In the genomic region with DNA sequence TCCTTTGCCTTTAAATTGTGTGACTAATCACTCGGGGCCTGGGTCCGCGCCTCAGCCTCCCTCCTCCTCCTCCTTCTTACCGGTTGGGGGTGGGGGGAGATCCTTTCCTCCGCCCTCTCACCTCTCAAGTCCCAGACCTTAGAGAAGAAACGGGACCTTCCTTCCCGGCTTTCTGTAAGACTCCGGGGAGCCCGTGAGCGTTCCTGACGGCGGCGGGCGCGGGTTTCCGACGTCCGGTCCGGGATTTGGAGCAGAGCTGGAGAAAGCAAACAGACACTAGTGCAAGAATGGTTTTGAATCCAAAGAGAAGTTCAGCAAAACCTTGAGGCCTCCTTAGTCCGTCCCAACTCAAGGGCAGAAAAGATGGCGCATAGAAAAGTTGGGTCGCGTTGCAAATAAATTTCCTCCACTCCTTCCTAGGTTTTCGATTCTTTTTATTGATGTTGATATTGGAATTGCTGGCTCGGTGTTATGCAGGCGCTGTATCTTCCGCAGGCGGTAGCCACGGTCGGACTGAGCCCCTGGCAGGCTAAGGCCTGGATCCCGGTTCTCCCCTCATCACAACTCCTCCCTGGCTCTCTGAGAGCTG, we compare ENCODE assay signal across 11 cellular contexts. TPM values are rescaled to one million over a fixed set of nuclear protein-coding genes. Genes with fewer than 3 reads are reported as not detected.
DNase-seq lines count a peak whose midpoint lies in the region; ATAC-seq and FAIRE-seq lines count a peak whose summit lies in the region.
"Had no signal": no experiment of that assay in that cellular context is flagged by ENCODE, and none has a peak within 500 bp of the region (broad histone marks: within the 10 kb centered on the region; RNA-seq: fewer than 3 reads in every experiment).

No MANE protein-coding gene starts in this region.

- no peak for ATAC-seq in activated T-cell treated with anti-CD3 and anti-CD28 coated beads, Interleukin-2, amount 50 U/mL, for 72 hours (replicated peaks in 1 of 2)
- ATAC-seq in stimulated activated naive CD8-positive, alpha-beta T cell treated with anti-CD3 and anti-CD28 coated beads, Interleukin-15, amount 100 ng/mL, for 72 hours = no peak
- ATAC-seq in GM18907 (IDR thresholded peaks at IDR 0.05; ENCODE audit: unreplicated experiment) = no peak
- ATAC-seq in HG02763 (IDR thresholded peaks at IDR 0.05; ENCODE audit: unreplicated experiment) = no peak

- no peak for DNase-seq in activated naive CD4-positive, alpha-beta T cell treated with Interleukin-2 at 50 U/mL for 16 hours
- no peak for DNase-seq in activated T-cell treated with anti-CD3 and anti-CD28 coated beads, Interleukin-2, amount 50 U/mL, for 72 hours
- peak; percentile 31 for DNase-seq in iPS-NIHi11 (ENCODE audit: low spot score)
- DNase-seq in stimulated activated naive CD8-positive, alpha-beta T cell treated with anti-CD3 and anti-CD28 coated beads, Interleukin-15, amount 100 ng/mL, for 72 hours = no peak
- DNase-seq in GM19239 (ENCODE audit: insufficient read length, low spot score) = no peak
- DNase-seq: hippocampal formation, NCI-H187, occipital lobe had no signal

- no peaks in the 10 kb centered on the region for H3K36me3 Mint-ChIP-seq in activated naive CD4-positive, alpha-beta T cell treated with anti-CD3 and anti-CD28 coated beads, Interleukin-2, amount 50 U/mL, for 24 hours
- H3K36me3 Mint-ChIP-seq in activated T-cell treated with anti-CD3 and anti-CD28 coated beads, Interleukin-2, amount 50 U/mL, for 72 hours (ENCODE audit: insufficient read depth in 2 of 2) = no peaks in the 10 kb centered on the region

- no peaks in the 10 kb centered on the region for H3K9me3 Mint-ChIP-seq in activated naive CD4-positive, alpha-beta T cell treated with anti-CD3 and anti-CD28 coated beads, Interleukin-2, amount 50 U/mL, for 24 hours
- H3K9me3 Mint-ChIP-seq in activated T-cell treated with anti-CD3 and anti-CD28 coated beads, Interleukin-2, amount 50 U/mL, for 72 hours = no peaks in the 10 kb centered on the region
- H3K9me3 Mint-ChIP-seq in stimulated activated naive CD8-positive, alpha-beta T cell treated with anti-CD3 and anti-CD28 coated beads, Interleukin-15, amount 100 ng/mL, for 72 hours = no peaks in the 10 kb centered on the region

- H3K4me3 Mint-ChIP-seq in activated naive CD4-positive, alpha-beta T cell treated with anti-CD3 and anti-CD28 coated beads, Interleukin-2, amount 50 U/mL, for 24 hours = peak overlapping the region; percentile 47
- H3K4me3 Mint-ChIP-seq in activated T-cell treated with anti-CD3 and anti-CD28 coated beads, Interleukin-2, amount 50 U/mL, for 72 hours = peak overlapping the region; percentile 84 to 88
- H3K4me3 Mint-ChIP-seq in stimulated activated naive CD8-positive, alpha-beta T cell treated with anti-CD3 and anti-CD28 coated beads, Interleukin-15, amount 100 ng/mL, for 72 hours = peak overlapping the region; percentile 81 to 89

- peak overlapping the region; percentile 92 for H3K27ac Mint-ChIP-seq in activated naive CD4-positive, alpha-beta T cell treated with anti-CD3 and anti-CD28 coated beads, Interleukin-2, amount 50 U/mL, for 24 hours
- H3K27ac Mint-ChIP-seq in activated T-cell treated with anti-CD3 and anti-CD28 coated beads, Interleukin-2, amount 50 U/mL, for 72 hours = peak overlapping the region; percentile 72
- H3K27ac Mint-ChIP-seq in stimulated activated naive CD8-positive, alpha-beta T cell treated with anti-CD3 and anti-CD28 coated beads, Interleukin-15, amount 100 ng/mL, for 72 hours = peak overlapping the region in 1 of 2 donors; percentile 67

- peaks cover 48% of the 10 kb centered on the region for H3K4me1 Mint-ChIP-seq in activated naive CD4-positive, alpha-beta T cell treated with anti-CD3 and anti-CD28 coated beads, Interleukin-2, amount 50 U/mL, for 24 hours
- H3K4me1 Mint-ChIP-seq in activated T-cell treated with anti-CD3 and anti-CD28 coated beads, Interleukin-2, amount 50 U/mL, for 72 hours (ENCODE audit: low read depth) = peaks cover 53% of the 10 kb centered on the region
- peaks cover 78% of the 10 kb centered on the region for H3K4me1 Mint-ChIP-seq in stimulated activated naive CD8-positive, alpha-beta T cell treated with anti-CD3 and anti-CD28 coated beads, Interleukin-15, amount 100 ng/mL, for 72 hours

- no peak for FAIRE-seq in GM19239 (lab: Jason Lieb, UNC)

- H3K27me3 Mint-ChIP-seq in activated naive CD4-positive, alpha-beta T cell treated with anti-CD3 and anti-CD28 coated beads, Interleukin-2, amount 50 U/mL, for 24 hours = peaks cover 66% of the 10 kb centered on the region
- peaks cover 95% of the 10 kb centered on the region for H3K27me3 Mint-ChIP-seq in activated T-cell treated with anti-CD3 and anti-CD28 coated beads, Interleukin-2, amount 50 U/mL, for 72 hours (ENCODE audit: low read depth)
- peaks cover 100% of the 10 kb centered on the region for H3K27me3 Mint-ChIP-seq in stimulated activated naive CD8-positive, alpha-beta T cell treated with anti-CD3 and anti-CD28 coated beads, Interleukin-15, amount 100 ng/mL, for 72 hours

RNA-seq across cellular contexts. Expression of a gene that starts 2.0 kb away (rescaled TPM):
- total RNA-seq in activated T-cell treated with anti-CD3 and anti-CD28 coated beads, Interleukin-2, amount 50 U/mL, for 72 hours = under 1 TPM in 1 of 2 donors, not detected in 1; 0.24 TPM

RNA-seq across cellular contexts. Expression of a gene that starts 15.4 kb away (rescaled TPM):
- under 1 TPM; 0.23 to 0.24 TPM for total RNA-seq in activated T-cell treated with anti-CD3 and anti-CD28 coated beads, Interleukin-2, amount 50 U/mL, for 72 hours
